In genomic region chr19:45258862-45259261, GRCh38 we compare ENCODE assay signal across 9 cellular contexts. TPM values are rescaled to one million over a fixed set of nuclear protein-coding genes. Genes with fewer than 3 reads are reported as not detected.
"Had no signal": no experiment of that assay in that cellular context is flagged by ENCODE, and none has a peak within 500 bp of the region (broad histone marks: within the 10 kb centered on the region; RNA-seq: fewer than 3 reads in every experiment).

No MANE protein-coding gene starts in this region.

- ATAC-seq: GM12878 had no signal

- H3K4me3 ChIP-seq: GM12878 had no signal

- DNase-seq: GDM1, GF-D8 had no signal

- FAIRE-seq: G401.6, GM12878, GM12891, GM12892, GM18507, GM19239 had no signal

RNA-seq across cellular contexts. Expression of gene EXOC3L2, which starts 13.7 kb away (rescaled TPM):
- total RNA-seq: G401, GM12878 had no signal
- polyA plus RNA-seq: GM12878 had no signal
